In the genomic region with DNA sequence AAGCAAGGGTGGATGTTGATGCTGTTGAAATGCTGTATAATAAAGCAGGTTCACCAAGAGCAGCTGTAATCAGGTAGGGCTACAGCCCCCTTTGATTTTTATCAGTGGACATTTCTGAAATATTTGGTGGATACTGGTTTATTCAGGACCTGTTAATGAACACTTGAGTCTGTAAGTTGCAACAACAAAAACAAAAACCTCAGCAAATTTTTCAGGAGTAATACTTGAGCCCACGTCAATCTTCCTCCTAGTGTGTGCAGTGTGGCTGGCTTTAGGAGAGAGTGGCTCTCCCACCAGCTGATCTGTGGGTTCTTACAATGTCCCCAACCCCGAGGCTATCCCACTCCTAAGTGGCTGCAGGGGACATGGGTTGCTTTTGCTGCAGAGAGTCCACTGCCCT, we compare ENCODE assay signal across 27 cellular contexts.
"Had no signal": no experiment of that assay in that cellular context is flagged by ENCODE, and none has a peak within 500 bp of the region (broad histone marks: within the 10 kb centered on the region; RNA-seq: fewer than 3 reads in every experiment).

No MANE protein-coding gene starts in this region.

- H3K4me1 ChIP-seq: colonic mucosa, esophagus squamous epithelium, gastrocnemius medialis, heart right ventricle, left lung, lower lobe of right lung had no signal

- H3K27me3 ChIP-seq: colonic mucosa, dorsolateral prefrontal cortex, esophagus squamous epithelium had no signal

- ATAC-seq: esophagus mucosa, gastrocnemius medialis, heart right ventricle, left cardiac atrium, left lung, left ventricle myocardium superior, lower lobe of right lung, mucosa of descending colon had no signal

- FAIRE-seq: endometrium, islet of Langerhans, keratinocyte had no signal

- H3K27ac Mint-ChIP-seq: mesothelial cell of epicardium, naive B cell had no signal

- H3K4me3 ChIP-seq: colonic mucosa, dorsolateral prefrontal cortex, esophagus squamous epithelium, gastrocnemius medialis, heart right ventricle, left lung, lower lobe of right lung, mucosa of descending colon had no signal

- H3K36me3 ChIP-seq: colonic mucosa, esophagus squamous epithelium, gastrocnemius medialis, heart right ventricle, left lung, lower lobe of right lung had no signal

- H3K27ac ChIP-seq: colonic mucosa, epithelial cell of prostate, esophagus squamous epithelium, gastrocnemius medialis, heart right ventricle, left lung, lower lobe of right lung had no signal

- H3K36me3 Mint-ChIP-seq: mesothelial cell of epicardium, naive B cell had no signal

- DNase-seq: colonic mucosa; dermis blood vessel endothelial cell; dorsolateral prefrontal cortex; effector CD4-positive, alpha-beta T cell; effector memory CD4-positive, alpha-beta T cell; erythroblast; esophagus squamous epithelium; foreskin fibroblast; foreskin melanocyte; gastrocnemius medialis; glutamatergic neuron; head of caudate nucleus; heart right ventricle; hippocampal formation; left cardiac atrium; left lung; left ventricle myocardium superior; lower lobe of right lung; mesenchymal stem cell; mucosa of descending colon; naive B cell had no signal

- H3K9me3 ChIP-seq: colonic mucosa, esophagus squamous epithelium, gastrocnemius medialis, lower lobe of right lung had no signal

- H3K4me1 Mint-ChIP-seq: mesothelial cell of epicardium, naive B cell had no signal

- H3K4me3 Mint-ChIP-seq: mesothelial cell of epicardium, naive B cell had no signal
